ENCODE assay signal across 8 cellular contexts in genomic region chr10:3785251-3785848, GRCh38. TPM values are rescaled to one million over a fixed set of nuclear protein-coding genes. Genes with fewer than 3 reads are reported as not detected.
DNase-seq lines count a peak whose midpoint lies in the region; ATAC-seq, FAIRE-seq and TF ChIP-seq lines count a peak whose summit lies in the region.

No MANE protein-coding gene starts in this region.

- intact Hi-C loops in Right ventricle myocardium inferior (cut with DNase I), result loop anchor here (1.0 to 10.0 kb wide), 4 partner anchors 99 to 877 kb away; no protein-coding TSS in a partner anchor
- intact Hi-C loops in tibial artery (cut with DNase I; ENCODE audit: low total_unique reads), result loop anchor here (10.0 kb wide), 3 partner anchors 559 to 979 kb away; no protein-coding TSS in a partner anchor

- H3K27me3 ChIP-seq in parathyroid adenoma (ENCODE audit: control insufficient read depth, insufficient read depth, low read length) (no peaks in the 10 kb centered on the region), tibial artery (no peaks in the 10 kb centered on the region)

- POLR2A ChIA-PET in activated naive CD8-positive, alpha-beta T cell treated with anti-CD3 and anti-CD28 coated beads, Interleukin-2, amount 10 ng/mL, durations not matched to agents 7 days and 5 days (lab: Charles Lee), result interaction anchor here (0.5 to 6.8 kb wide), 85 partner anchors 8 to 978 kb away, joined by 3 to 533 read pairs (median 5); partner anchors contain the start of gene PITRM1

- TF ChIP-seq CTCF in parathyroid adenoma (IDR thresholded peaks at IDR 0.05) (no peak), tibial artery (IDR thresholded peaks at IDR 0.05) (no peak)

- peak; percentile 96 for TF ChIP-seq POLR2A in GM12891 (IDR thresholded peaks at IDR 0.05; ENCODE audit: low read depth, low read length)

- DNase-seq in GM12891 (ENCODE audit: insufficient read length, low spot score), result peak; percentile 97
- peak; percentile 82 for DNase-seq in NCI-H128 (lab: John Stamatoyannopoulos, UW; ENCODE audit: unreplicated experiment)
- DNase-seq in SKM-1 treated with dmso at 0.1 percent for 144 hours (lab: John Stamatoyannopoulos, UW; ENCODE audit: unreplicated experiment), result peak; percentile 87
- DNase-seq in activated naive CD8-positive, alpha-beta T cell treated with anti-CD3 and anti-CD28 coated beads, Interleukin-2, amount 10 ng/mL, durations not matched to agents 7 days and 5 days, result peak; percentile 99
- peak; percentile 99 for DNase-seq in Right ventricle myocardium inferior (ENCODE audit: missing footprints)
- DNase-seq in tibial artery, result peak; percentile 98 to 99

- H3K4me1 Mint-ChIP-seq in activated naive CD8-positive, alpha-beta T cell treated with anti-CD3 and anti-CD28 coated beads, Interleukin-2, amount 10 ng/mL, durations not matched to agents 7 days and 5 days, result peaks cover 39% of the 10 kb centered on the region

- H3K27ac Mint-ChIP-seq in activated naive CD8-positive, alpha-beta T cell treated with anti-CD3 and anti-CD28 coated beads, Interleukin-2, amount 10 ng/mL, durations not matched to agents 7 days and 5 days, result peak overlapping the region; percentile 99

- no peaks in the 10 kb centered on the region for H3K9me3 ChIP-seq in parathyroid adenoma (ENCODE audit: control insufficient read depth, low read length)
- H3K9me3 ChIP-seq in tibial artery, result peaks cover 0 to 3% (median 0%) of the 10 kb centered on the region in 3 donors

- H3K4me3 ChIP-seq in parathyroid adenoma (ENCODE audit: low read depth, low read length), result peak overlapping the region; percentile 93
- H3K4me3 ChIP-seq in tibial artery, result peak overlapping the region; percentile 99

- peak overlapping the region; percentile 92 for H3K4me3 Mint-ChIP-seq in activated naive CD8-positive, alpha-beta T cell treated with anti-CD3 and anti-CD28 coated beads, Interleukin-2, amount 10 ng/mL, durations not matched to agents 7 days and 5 days

- H3K36me3 Mint-ChIP-seq in activated naive CD8-positive, alpha-beta T cell treated with anti-CD3 and anti-CD28 coated beads, Interleukin-2, amount 10 ng/mL, durations not matched to agents 7 days and 5 days, result peaks cover 57% of the 10 kb centered on the region

- peaks cover 4% of the 10 kb centered on the region for H3K79me2 ChIP-seq in parathyroid adenoma

- H3K4me2 ChIP-seq in parathyroid adenoma (ENCODE audit: low read length), result peak overlapping the region; percentile 99

- H3K27ac ChIP-seq in parathyroid adenoma (peak overlapping the region; percentile 99), tibial artery (peak overlapping the region; percentile 100)

- H3K36me3 ChIP-seq in parathyroid adenoma (ENCODE audit: control insufficient read depth, insufficient read depth, low read length) (no peaks in the 10 kb centered on the region), tibial artery (peaks cover 16 to 17% (median 16%) of the 10 kb centered on the region in 3 donors)

- FAIRE-seq in GM12891 (lab: Jason Lieb, UNC), result peak; percentile 92

- peak overlapping the region; percentile 99 for H3K9ac ChIP-seq in parathyroid adenoma

- ATAC-seq in HG02763 (IDR thresholded peaks at IDR 0.05; ENCODE audit: unreplicated experiment), result peak; percentile 78
- ATAC-seq in activated naive CD8-positive, alpha-beta T cell treated with anti-CD3 and anti-CD28 coated beads, Interleukin-2, amount 10 ng/mL, durations not matched to agents 7 days and 5 days (ENCODE audit: low read depth), result peak; percentile 76
- peak; percentile 85 for ATAC-seq in Right ventricle myocardium inferior

- H3K4me1 ChIP-seq in parathyroid adenoma (no peaks in the 10 kb centered on the region), tibial artery (peaks cover 0 to 18% (median 7%) of the 10 kb centered on the region in 4 donors)

- peak overlapping the region; percentile 84 for H2AFZ ChIP-seq in parathyroid adenoma

- no peaks in the 10 kb centered on the region for H3K27me3 Mint-ChIP-seq in activated naive CD8-positive, alpha-beta T cell treated with anti-CD3 and anti-CD28 coated beads, Interleukin-2, amount 10 ng/mL, durations not matched to agents 7 days and 5 days

- peaks cover 10% of the 10 kb centered on the region for H3K9me3 Mint-ChIP-seq in activated naive CD8-positive, alpha-beta T cell treated with anti-CD3 and anti-CD28 coated beads, Interleukin-2, amount 10 ng/mL, durations not matched to agents 7 days and 5 days

TF ChIP-seq in GM12891, 5 proteins besides CTCF, POLR2A, EP300 and RAD21:
- TF ChIP-seq TAF1 (IDR thresholded peaks at IDR 0.05; ENCODE audit: low read depth, low read length), result peak; percentile 92
- no peak for TF ChIP-seq SPI1 (IDR thresholded peaks at IDR 0.05; ENCODE audit: low read depth, low read length)
- TF ChIP-seq POU2F2 (IDR thresholded peaks at IDR 0.05; ENCODE audit: low read depth, low read length), result peak; percentile 86; the same call in 1 of the 2 replicates
- TF ChIP-seq POLR2AphosphoS5 (IDR thresholded peaks at IDR 0.05; ENCODE audit: low read depth, low read length), result peak; percentile 89; the same call in 1 of the 2 replicates
- TF ChIP-seq PAX5 (IDR thresholded peaks at IDR 0.05; ENCODE audit: insufficient read depth, low read length, severe bottlenecking), result peak; percentile 89

RNA-seq across cellular contexts. Expression of gene KLF6, which starts 0.3 kb away (rescaled TPM):
- polyA plus RNA-seq in GM12891 (2012; ENCODE audit: low read depth, missing spikeins), result 67.9 TPM
- 100 to 1,000 TPM; 350 to 352 TPM for total RNA-seq in activated naive CD8-positive, alpha-beta T cell treated with anti-CD3 and anti-CD28 coated beads, Interleukin-2, amount 10 ng/mL, durations not matched to agents 7 days and 5 days
- 68.4 TPM for total RNA-seq in Right ventricle myocardium inferior

Comparison
In these comparisons a context has a peak if more than half of its experiments do, and no peak if none do; other contexts are left out.
1. Peak in every context shown above with its lines: DNase-seq, ATAC-seq, H3K4me3 ChIP-seq and H3K27ac ChIP-seq.